Comparison of ENCODE assay signal across 8 cellular contexts in genomic region chr11:110433393-110434333, GRCh38. TPM values are rescaled to one million over a fixed set of nuclear protein-coding genes. Genes with fewer than 3 reads are reported as not detected.
DNase-seq lines count a peak whose midpoint lies in the region; ATAC-seq and TF ChIP-seq lines count a peak whose summit lies in the region.

No MANE protein-coding gene starts in this region.

- CTCF ChIA-PET in A673 (lab: Charles Lee), result interaction anchor here (0.6 to 1.5 kb wide), 8 partner anchors 36 to 989 kb away, joined by 3 to 27 read pairs (median 4); no protein-coding TSS in a partner anchor

- no peak overlapping the region for H3K27ac Mint-ChIP-seq in stimulated activated effector memory CD8-positive, alpha-beta T cell treated with anti-CD3 and anti-CD28 coated beads, Interleukin-12 subunit alpha, Interleukin-12 subunit beta, amount 100 ng/mL, for 72 hours

- no peak for TF ChIP-seq EP300 in neural cell (conservative IDR thresholded peaks at IDR 0.05; ENCODE audit: poor library complexity, severe bottlenecking)

- peak; percentile 76 for TF ChIP-seq RAD21 in neural cell (conservative IDR thresholded peaks at IDR 0.05)

- no peaks in the 10 kb centered on the region for H3K9me2 ChIP-seq in neural cell (ENCODE audit: insufficient read depth, low read length)

- peaks cover 52% of the 10 kb centered on the region for H3K79me2 ChIP-seq in neural cell (replicated peaks; ENCODE audit: insufficient read depth, low read length)

- no peak overlapping the region for H3K4me2 ChIP-seq in neural cell (ENCODE audit: low read length)

- H3K4me3 ChIP-seq in A673 (ENCODE audit: low read depth, low read length, poor library complexity, severe bottlenecking) (peak overlapping the region; percentile 91), colonic mucosa (no peak overlapping the region), neural cell (ENCODE audit: low read length) (no peak overlapping the region)

- H3K9me3 ChIP-seq in A673 (ENCODE audit: low read depth, low read length, poor library complexity, severe bottlenecking) (no peaks in the 10 kb centered on the region), colonic mucosa (no peaks in the 10 kb centered on the region), neural cell (ENCODE audit: low read length) (no peaks in the 10 kb centered on the region)

- no peak overlapping the region for H3K9ac ChIP-seq in colonic mucosa (ENCODE audit: low read depth in 2 of 2, low read length in 2 of 2)
- no peak overlapping the region for H3K9ac ChIP-seq in neural cell (ENCODE audit: low read length)

- H3K4me3 Mint-ChIP-seq in stimulated activated effector memory CD8-positive, alpha-beta T cell treated with anti-CD3 and anti-CD28 coated beads, Interleukin-12 subunit alpha, Interleukin-12 subunit beta, amount 100 ng/mL, for 72 hours, result no peak overlapping the region

- DNase-seq in A673 (ENCODE audit: low spot score) (peak; percentile 74), GM10266 (ENCODE audit: extremely low spot score) (peak; percentile 42), NCI-H748 treated with DMSO at 0.1 percent for 48 hours (lab: John Stamatoyannopoulos, UW) (peak; percentile 15), colonic mucosa (no peak)
- DNase-seq in stimulated activated effector memory CD8-positive, alpha-beta T cell treated with anti-CD3 and anti-CD28 coated beads, Interleukin-12 subunit alpha, Interleukin-12 subunit beta, amount 100 ng/mL, for 72 hours (ENCODE audit: low spot score in 2 of 2), result no peak

- H4K20me1 ChIP-seq in neural cell (ENCODE audit: insufficient read depth), result peaks cover 3% of the 10 kb centered on the region

- ATAC-seq in HG03097 (IDR thresholded peaks at IDR 0.05; ENCODE audit: low FRiP score, unreplicated experiment) (no peak), GM19328 (IDR thresholded peaks at IDR 0.05; ENCODE audit: unreplicated experiment) (no peak)
- no peak for ATAC-seq in stimulated activated effector memory CD8-positive, alpha-beta T cell treated with anti-CD3 and anti-CD28 coated beads, Interleukin-12 subunit alpha, Interleukin-12 subunit beta, amount 100 ng/mL, for 72 hours

- BruUV-seq in A673 (replicated peaks; lab: Mats Ljungman, UMichigan), result no TSS peak

- no peak overlapping the region for H2AFZ ChIP-seq in neural cell (ENCODE audit: low read depth, low read length)

- H3K4me1 Mint-ChIP-seq in stimulated activated effector memory CD8-positive, alpha-beta T cell treated with anti-CD3 and anti-CD28 coated beads, Interleukin-12 subunit alpha, Interleukin-12 subunit beta, amount 100 ng/mL, for 72 hours, result peaks cover 48% of the 10 kb centered on the region

- POLR2A ChIA-PET in A673 (lab: Charles Lee; ENCODE audit: low non-redundant PET), result interaction anchor here (0.7 kb wide), 2 partner anchors 229 to 1645 kb away, joined by 4 to 13 read pairs; no protein-coding TSS in a partner anchor

- intact Hi-C loops in A673 (cut with micrococcal nuclease; ENCODE audit: unreplicated experiment) (loop anchor here (1.0 to 5.0 kb wide), 6 partner anchors 36 to 586 kb away; partner anchors contain the start of gene RDX), colonic mucosa (cut with DNase I) (loop anchor here (2.0 to 10.0 kb wide), 3 partner anchors 56 to 489 kb away; no protein-coding TSS in a partner anchor)

- H3K27ac ChIP-seq in A673 (ENCODE audit: low read depth, low read length, poor library complexity, severe bottlenecking) (peak overlapping the region; percentile 93), colonic mucosa (no peak overlapping the region), neural cell (ENCODE audit: low read length) (no peak overlapping the region)

- peaks cover 15% of the 10 kb centered on the region for H3K36me3 ChIP-seq in A673 (ENCODE audit: insufficient read depth, low read length, poor library complexity, severe bottlenecking)
- no peaks in the 10 kb centered on the region for H3K36me3 ChIP-seq in colonic mucosa
- no peaks in the 10 kb centered on the region for H3K36me3 ChIP-seq in neural cell (ENCODE audit: insufficient read depth, low read length)

- H3F3A ChIP-seq in neural cell (ENCODE audit: insufficient read depth, low read length, poor library complexity, severe bottlenecking), result no peaks in the 10 kb centered on the region

- H3K9me3 Mint-ChIP-seq in stimulated activated effector memory CD8-positive, alpha-beta T cell treated with anti-CD3 and anti-CD28 coated beads, Interleukin-12 subunit alpha, Interleukin-12 subunit beta, amount 100 ng/mL, for 72 hours, result no peaks in the 10 kb centered on the region

- H3K27me3 ChIP-seq in A673 (replicated peaks; ENCODE audit: insufficient read depth, low read depth, low read length, poor library complexity) (no peaks in the 10 kb centered on the region), colonic mucosa (no peaks in the 10 kb centered on the region), neural cell (ENCODE audit: insufficient read depth, low read depth, low read length) (no peaks in the 10 kb centered on the region)

- H3K36me3 Mint-ChIP-seq in stimulated activated effector memory CD8-positive, alpha-beta T cell treated with anti-CD3 and anti-CD28 coated beads, Interleukin-12 subunit alpha, Interleukin-12 subunit beta, amount 100 ng/mL, for 72 hours, result peaks cover 26% of the 10 kb centered on the region

- peaks cover 70% of the 10 kb centered on the region for H3K4me1 ChIP-seq in A673 (ENCODE audit: insufficient read depth, low read length, poor library complexity, severe bottlenecking)
- H3K4me1 ChIP-seq in colonic mucosa, result peaks cover 7% of the 10 kb centered on the region

- TF ChIP-seq CTCF in A673 (conservative IDR thresholded peaks at IDR 0.05; ENCODE audit: low read depth, low read length) (peak; percentile 76), GM10266 (IDR thresholded peaks at IDR 0.05; ENCODE audit: control insufficient read depth, insufficient read depth, low read depth, missing control alignments) (peak; percentile 47), colonic mucosa (IDR thresholded peaks at IDR 0.05) (peak; percentile 66), neural cell (IDR thresholded peaks at IDR 0.05; ENCODE audit: poor library complexity, severe bottlenecking) (peak; percentile 77)

TF ChIP-seq in neural cell, 6 proteins besides CTCF, POLR2A, EP300 and RAD21:
- TF ChIP-seq EZH2 (IDR thresholded peaks at IDR 0.05; ENCODE audit: borderline replicate concordance, insufficient read depth, low read length, poor library complexity, severe bottlenecking) (no peak), POLR2AphosphoS5 (IDR thresholded peaks at IDR 0.05) (no peak), SMC3 (conservative IDR thresholded peaks at IDR 0.05; ENCODE audit: poor library complexity) (peak; percentile 73), MXI1 (conservative IDR thresholded peaks at IDR 0.05; ENCODE audit: poor library complexity, severe bottlenecking) (no peak), REST (IDR thresholded peaks at IDR 0.05; ENCODE audit: borderline replicate concordance) (no peak), TAF1 (IDR thresholded peaks at IDR 0.05; ENCODE audit: low read depth) (no peak)

RNA-seq across cellular contexts. Expression of gene FDX1, which starts 3.9 kb away (rescaled TPM):
- 59.5 and 62.3 TPM in 2 replicates for total RNA-seq in A673 (2021)
- 10 to 100 TPM; 19.0 to 23.7 TPM for total RNA-seq in colonic mucosa
- polyA plus RNA-seq in neural cell, result 13.9 and 14.3 TPM in 2 replicates
- polyA minus RNA-seq in neural cell, result 14.1 and 15.0 TPM in 2 replicates

Comparison
In these comparisons a context has a peak if more than half of its experiments do, and no peak if none do; other contexts are left out.
1. DNase-seq: peak in A673 (single experiment), GM10266 (single experiment) and NCI-H748 treated with DMSO at 0.1 percent for 48 hours (single experiment); none in colonic mucosa (single experiment) and stimulated activated effector memory CD8-positive, alpha-beta T cell treated with anti-CD3 and anti-CD28 coated beads, Interleukin-12 subunit alpha, Interleukin-12 subunit beta, amount 100 ng/mL, for 72 hours (0 of 2).
2. Peak in every context shown above with its lines, with median percentiles within 50 percentile points of each other: CTCF ChIP-seq.